ENCODE assay signal across 24 cellular contexts in genomic region chr22:49170053-49170452, GRCh38.
"Had no signal": no experiment of that assay in that cellular context is flagged by ENCODE, and none has a peak within 500 bp of the region (broad histone marks: within the 10 kb centered on the region; RNA-seq: fewer than 3 reads in every experiment).

No MANE protein-coding gene starts in this region.

- H3K27me3 ChIP-seq: adrenal gland, ascending aorta, brain microvascular endothelial cell, ovary, stomach, tibial nerve had no signal

- FAIRE-seq: colon, endothelial cell of umbilical vein, TTC549 had no signal

- H3K36me3 Mint-ChIP-seq: activated naive CD8-positive, alpha-beta T cell; mesothelial cell of epicardium; natural killer cell; stimulated activated memory B cell treated with anti-CD40 and anti-IgM and Interleukin-4, amounts not matched to agents 10 μg/mL and 1 μg/mL and 100 μg/mL, for 72 hours had no signal

- ATAC-seq: esophagus mucosa; natural killer cell; stimulated activated memory B cell treated with anti-CD40 and anti-IgM and Interleukin-4, amounts not matched to agents 10 μg/mL and 1 μg/mL and 100 μg/mL, for 72 hours had no signal

- H3K9me3 ChIP-seq: adrenal gland, ascending aorta, left ventricle myocardium inferior, ovary, suprapubic skin had no signal

- H3K4me3 ChIP-seq: adrenal gland, ascending aorta, left ventricle myocardium inferior, ovary, stomach, suprapubic skin, tibial nerve had no signal

- H3K4me3 Mint-ChIP-seq: activated naive CD8-positive, alpha-beta T cell; activated T-cell treated with anti-CD3 and anti-CD28 coated beads, Interleukin-2, amount 50 U/mL, for 24 hours; mesothelial cell of epicardium; natural killer cell; stimulated activated memory B cell treated with anti-CD40 and anti-IgM and Interleukin-4, amounts not matched to agents 10 μg/mL and 1 μg/mL and 100 μg/mL, for 72 hours had no signal

- H3K27ac ChIP-seq: adrenal gland, ascending aorta, brain microvascular endothelial cell, left ventricle myocardium inferior, ovary, stomach, suprapubic skin, tibial nerve had no signal

- DNase-seq: activated naive CD4-positive, alpha-beta T cell; activated T-cell treated with anti-CD3 and anti-CD28 coated beads, Interleukin-2, amount 50 U/mL, for 24 hours; adrenal gland; brain microvascular endothelial cell; caudate nucleus; effector memory CD4-positive, alpha-beta T cell; foreskin melanocyte; left ventricle myocardium inferior; natural killer cell; ovary; right cardiac atrium; stimulated activated CD4-positive, alpha-beta T cell treated with anti-CD3 and anti-CD28 coated beads, Interleukin-2, amount 100 ng/mL, for 24 hours; stomach had no signal

- H3K4me1 ChIP-seq: adrenal gland, ascending aorta, left ventricle myocardium inferior, stomach, suprapubic skin, tibial nerve had no signal

- H3K27ac Mint-ChIP-seq: activated naive CD8-positive, alpha-beta T cell; activated T-cell treated with anti-CD3 and anti-CD28 coated beads, Interleukin-2, amount 50 U/mL, for 24 hours; activated T-helper 2 cell treated with anti-CD3 and anti-CD28 coated beads, Interferon-gamma antibody, Interleukin-2, Interleukin-4, amounts not matched to agents 10 μg/mL and 5 μg/mL and 100 μg/mL, durations not matched to agents 14 hours and 24 hours and 36 hours; mesothelial cell of epicardium; natural killer cell; stimulated activated memory B cell treated with anti-CD40 and anti-IgM and Interleukin-4, amounts not matched to agents 10 μg/mL and 1 μg/mL and 100 μg/mL, for 72 hours had no signal

- H3K27me3 Mint-ChIP-seq: stimulated activated memory B cell treated with anti-CD40 and anti-IgM and Interleukin-4, amounts not matched to agents 10 μg/mL and 1 μg/mL and 100 μg/mL, for 72 hours had no signal

- H3K36me3 ChIP-seq: adrenal gland, ascending aorta, brain microvascular endothelial cell, left ventricle myocardium inferior, ovary, stomach, suprapubic skin, tibial nerve had no signal

- H3K4me1 Mint-ChIP-seq: mesothelial cell of epicardium; natural killer cell; stimulated activated memory B cell treated with anti-CD40 and anti-IgM and Interleukin-4, amounts not matched to agents 10 μg/mL and 1 μg/mL and 100 μg/mL, for 72 hours had no signal
